In the genomic region with DNA sequence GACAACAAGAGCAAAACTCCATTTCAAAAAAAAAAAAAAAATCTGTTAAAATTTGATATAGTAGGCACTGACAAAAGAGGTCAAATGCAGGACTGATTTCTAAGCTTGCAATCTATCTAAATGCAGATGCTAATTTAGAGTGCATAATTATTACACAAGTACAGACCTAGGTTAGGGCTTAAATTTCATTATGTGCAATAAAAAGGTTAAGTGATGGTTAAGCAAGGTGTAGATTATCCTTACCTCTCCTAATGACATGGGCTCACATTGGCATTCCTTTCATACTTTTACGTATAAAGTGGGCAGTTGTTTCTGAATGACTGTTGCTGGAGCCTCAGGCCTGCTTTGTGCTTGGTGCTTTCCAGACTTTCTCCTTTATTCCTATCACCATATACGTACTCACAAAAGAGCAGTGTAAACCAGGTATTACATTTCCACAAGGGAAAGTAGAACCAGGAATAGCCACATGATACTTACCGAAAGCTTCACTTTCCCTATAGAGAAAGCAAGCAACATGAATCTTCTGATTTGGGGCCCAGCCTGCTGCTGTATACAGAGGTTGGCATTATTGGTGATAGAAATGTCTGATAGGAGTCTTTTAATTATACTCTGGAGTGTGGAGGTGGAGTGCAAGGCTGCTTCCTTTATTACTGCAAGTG, we compare ENCODE assay signal across 16 cellular contexts. TPM values are rescaled to one million over a fixed set of nuclear protein-coding genes. Genes with fewer than 3 reads are reported as not detected.
A peak's percentile ranks its signal among the peaks of the same experiment; 100 is the strongest.
DNase-seq lines count a peak whose midpoint lies in the region; ATAC-seq and TF ChIP-seq lines count a peak whose summit lies in the region.
"Had no signal": no experiment of that assay in that cellular context is flagged by ENCODE, and none has a peak within 500 bp of the region (broad histone marks: within the 10 kb centered on the region; RNA-seq: fewer than 3 reads in every experiment).

No MANE protein-coding gene starts in this region.

- H3K9me3 Mint-ChIP-seq in T-helper 1 cell treated with Interleukin-12 subunit alpha and Interleukin-12 subunit beta and Interleukin-4 antibody, amounts not matched to agents 30 μg/mL and 1 μg/mL, for 36 hours: no peaks in the 10 kb centered on the region
- H3K9me3 Mint-ChIP-seq in activated naive CD8-positive, alpha-beta T cell treated with anti-CD3 and anti-CD28 coated beads, Interleukin-2, amount 50 U/mL, for 24 hours: no peaks in the 10 kb centered on the region
- no peaks in the 10 kb centered on the region for H3K9me3 Mint-ChIP-seq in neural progenitor cell

- no peaks in the 10 kb centered on the region for H3F3A ChIP-seq in Loucy (ENCODE audit: low read depth)
- peaks cover 39% of the 10 kb centered on the region for H3F3A ChIP-seq in neural progenitor cell (ENCODE audit: low read depth)

- H3K27me3 Mint-ChIP-seq in T-helper 1 cell treated with Interleukin-12 subunit alpha and Interleukin-12 subunit beta and Interleukin-4 antibody, amounts not matched to agents 30 μg/mL and 1 μg/mL, for 36 hours (ENCODE audit: low read depth): no peaks in the 10 kb centered on the region
- no peaks in the 10 kb centered on the region for H3K27me3 Mint-ChIP-seq in activated naive CD8-positive, alpha-beta T cell treated with anti-CD3 and anti-CD28 coated beads, Interleukin-2, amount 50 U/mL, for 24 hours
- H3K27me3 Mint-ChIP-seq in neural progenitor cell (ENCODE audit: insufficient read depth, low read depth): peaks cover 4% of the 10 kb centered on the region

- H3K9me3 ChIP-seq in Loucy (ENCODE audit: insufficient read depth, low read depth, low read length) (no peaks in the 10 kb centered on the region), neural progenitor cell (ENCODE audit: low read depth) (no peaks in the 10 kb centered on the region)
- H3K9me3 ChIP-seq: sigmoid colon had no signal

- H3K4me2 ChIP-seq in Loucy (ENCODE audit: low read depth, low read length, poor library complexity, severe bottlenecking) (peak overlapping the region; percentile 99), neural progenitor cell (peak overlapping the region; percentile 100)

- H3K79me2 ChIP-seq in Loucy (ENCODE audit: insufficient read depth, low read length) (peaks cover 92% of the 10 kb centered on the region), neural progenitor cell (ENCODE audit: low read depth) (peaks cover 94% of the 10 kb centered on the region)

- no peak overlapping the region for H3K27ac ChIP-seq in neural progenitor cell
- H3K27ac ChIP-seq: VCaP had no signal

- peaks cover 35% of the 10 kb centered on the region for H3K36me3 Mint-ChIP-seq in T-helper 1 cell treated with Interleukin-12 subunit alpha and Interleukin-12 subunit beta and Interleukin-4 antibody, amounts not matched to agents 30 μg/mL and 1 μg/mL, for 36 hours (ENCODE audit: low read depth)
- H3K36me3 Mint-ChIP-seq in activated naive CD8-positive, alpha-beta T cell treated with anti-CD3 and anti-CD28 coated beads, Interleukin-2, amount 50 U/mL, for 24 hours (ENCODE audit: low read depth): peaks cover 26% of the 10 kb centered on the region
- H3K36me3 Mint-ChIP-seq in neural progenitor cell: peaks cover 8% of the 10 kb centered on the region

- H3K4me1 Mint-ChIP-seq in T-helper 1 cell treated with Interleukin-12 subunit alpha and Interleukin-12 subunit beta and Interleukin-4 antibody, amounts not matched to agents 30 μg/mL and 1 μg/mL, for 36 hours (ENCODE audit: low read depth): peaks cover 45% of the 10 kb centered on the region
- peaks cover 65% of the 10 kb centered on the region for H3K4me1 Mint-ChIP-seq in activated naive CD8-positive, alpha-beta T cell treated with anti-CD3 and anti-CD28 coated beads, Interleukin-2, amount 50 U/mL, for 24 hours
- H3K4me1 Mint-ChIP-seq in neural progenitor cell: peaks cover 38% of the 10 kb centered on the region

- TF ChIP-seq CTCF in Loucy (conservative IDR thresholded peaks at IDR 0.05; ENCODE audit: low read length) (no peak), neural progenitor cell (IDR thresholded peaks at IDR 0.05) (no peak), GM10266 (IDR thresholded peaks at IDR 0.05; ENCODE audit: control insufficient read depth, insufficient read depth, low read depth, missing control alignments) (no peak)

- no peak overlapping the region for H3K4me3 ChIP-seq in Loucy (ENCODE audit: low read length, poor library complexity, severe bottlenecking)
- H3K4me3 ChIP-seq in neural progenitor cell: no peak overlapping the region
- H3K4me3 ChIP-seq: sigmoid colon had no signal

- peaks cover 13% of the 10 kb centered on the region; the same call in 1 of the 2 replicates for H3K36me3 ChIP-seq in Loucy (ENCODE audit: insufficient read depth, low read length)
- no peaks in the 10 kb centered on the region for H3K36me3 ChIP-seq in neural progenitor cell

- H3K9ac ChIP-seq in Loucy (ENCODE audit: low read depth, low read length, poor library complexity, severe bottlenecking) (no peak overlapping the region), neural progenitor cell (no peak overlapping the region)

- peak overlapping the region; percentile 27 for H3K27ac Mint-ChIP-seq in T-helper 1 cell treated with Interleukin-12 subunit alpha and Interleukin-12 subunit beta and Interleukin-4 antibody, amounts not matched to agents 30 μg/mL and 1 μg/mL, for 36 hours
- peak overlapping the region; percentile 57 for H3K27ac Mint-ChIP-seq in activated naive CD8-positive, alpha-beta T cell treated with anti-CD3 and anti-CD28 coated beads, Interleukin-2, amount 50 U/mL, for 24 hours
- H3K27ac Mint-ChIP-seq in neural progenitor cell: no peak overlapping the region

- DNase-seq in T-helper 1 cell (no peak), neural progenitor cell (ENCODE audit: low spot score) (no peak), GM10266 (ENCODE audit: extremely low spot score) (no peak)
- DNase-seq in activated naive CD8-positive, alpha-beta T cell treated with anti-CD3 and anti-CD28 coated beads, Interleukin-2, amount 50 U/mL, for 24 hours: no peak
- no peak for DNase-seq in stimulated activated CD4-positive, alpha-beta T cell treated with anti-CD3 and anti-CD28 coated beads, Interleukin-4, amount 100 ng/mL, for 24 hours
- DNase-seq: 8988T; activated effector memory CD4-positive, alpha-beta T cell treated with Interleukin-2 at 50 U/mL for 16 hours; caudate nucleus; head of caudate nucleus; kidney glomerular epithelial cell; NK-92 treated with Interleukin-12 subunit alpha and Interleukin-12 subunit beta, amount 100 ng/mL, for 24 hours had no signal

- H3K9me2 ChIP-seq in Loucy (replicated peaks; ENCODE audit: low read depth, low read length): no peaks in the 10 kb centered on the region

- H2AFZ ChIP-seq in Loucy (ENCODE audit: low read length) (no peak overlapping the region), neural progenitor cell (replicated peaks) (no peak overlapping the region)

- H3K27me3 ChIP-seq in Loucy (ENCODE audit: insufficient read depth, low read length, poor library complexity, severe bottlenecking) (no peaks in the 10 kb centered on the region), neural progenitor cell (no peaks in the 10 kb centered on the region)
- H3K27me3 ChIP-seq: sigmoid colon had no signal

- H4K20me1 ChIP-seq in Loucy (ENCODE audit: insufficient read depth, low read length, poor library complexity, severe bottlenecking) (peaks cover 20% of the 10 kb centered on the region), neural progenitor cell (ENCODE audit: low read depth) (peaks cover 28% of the 10 kb centered on the region)

- peak overlapping the region; percentile 43 for H3K4me3 Mint-ChIP-seq in T-helper 1 cell treated with Interleukin-12 subunit alpha and Interleukin-12 subunit beta and Interleukin-4 antibody, amounts not matched to agents 30 μg/mL and 1 μg/mL, for 36 hours
- H3K4me3 Mint-ChIP-seq in activated naive CD8-positive, alpha-beta T cell treated with anti-CD3 and anti-CD28 coated beads, Interleukin-2, amount 50 U/mL, for 24 hours: peak overlapping the region; percentile 44
- peak overlapping the region; percentile 67 for H3K4me3 Mint-ChIP-seq in neural progenitor cell

- H3K4me1 ChIP-seq in Loucy (ENCODE audit: insufficient read depth, low read length, poor library complexity, severe bottlenecking): peaks cover 35% of the 10 kb centered on the region
- H3K4me1 ChIP-seq in neural progenitor cell: peaks cover 32% of the 10 kb centered on the region

- ATAC-seq in activated naive CD8-positive, alpha-beta T cell treated with anti-CD3 and anti-CD28 coated beads, Interleukin-2, amount 50 U/mL, for 24 hours: no peak
- no peak for ATAC-seq in GM21423 (IDR thresholded peaks at IDR 0.05; ENCODE audit: unreplicated experiment)

RNA-seq across cellular contexts. Expression of a gene that starts 2.2 kb away (rescaled TPM):
- total RNA-seq in neural progenitor cell (ENCODE audit: low replicate concordance): 51.3 and 66.7 TPM in 2 replicates

RNA-seq across cellular contexts. Expression of a gene that starts 5.7 kb away (rescaled TPM):
- 30.5 and 38.1 TPM in 2 replicates for total RNA-seq in neural progenitor cell (ENCODE audit: low replicate concordance)

RNA-seq across cellular contexts. Expression of a gene that starts 31.7 kb away (rescaled TPM):
- 12.4 and 32.1 TPM in 2 replicates for total RNA-seq in neural progenitor cell (ENCODE audit: low replicate concordance)

RNA-seq across cellular contexts. Expression of a gene that starts 35.5 kb away (rescaled TPM):
- total RNA-seq in neural progenitor cell (ENCODE audit: low replicate concordance): 36.0 and 50.4 TPM in 2 replicates
